In genomic region chr12:50102648-50103309, GRCh38 we compare ENCODE assay signal across 15 cellular contexts. TPM values are rescaled to one million over a fixed set of nuclear protein-coding genes. Genes with fewer than 3 reads are reported as not detected.
DNase-seq lines count a peak whose midpoint lies in the region; ATAC-seq and TF ChIP-seq lines count a peak whose summit lies in the region.
"Had no signal": no experiment of that assay in that cellular context is flagged by ENCODE, and none has a peak within 500 bp of the region (broad histone marks: within the 10 kb centered on the region; RNA-seq: fewer than 3 reads in every experiment).

No MANE protein-coding gene starts in this region.

- in situ Hi-C loops in GM13976 (cut with MboI; ENCODE audit: low sequenced_read_pairs, unreplicated experiment), result no loop called here

- H3K4me3 Mint-ChIP-seq in brain, result peak overlapping the region in 2 of 5 experiments; percentile 6 to 45
- H3K4me3 Mint-ChIP-seq: activated CD4-positive, alpha-beta T cell treated with anti-CD3 and anti-CD28 coated beads, Interleukin-2, amount 10 ng/mL, durations not matched to agents 7 days and 5 days; activated naive CD4-positive, alpha-beta T cell treated with anti-CD3 and anti-CD28 coated beads, Interleukin-2, amount 10 ng/mL, durations not matched to agents 7 days and 5 days; CD4-positive, alpha-beta memory T cell had no signal

- DNase-seq in GM13976 (ENCODE audit: low spot score) (peak; percentile 49), neuronal stem cell (ENCODE audit: low spot score) (no peak), NAMALWA (ENCODE audit: low spot score) (no peak)
- DNase-seq: activated CD4-positive, alpha-beta T cell treated with anti-CD3 and anti-CD28 coated beads, Interleukin-2, amount 10 ng/mL, durations not matched to agents 7 days and 5 days; activated naive CD4-positive, alpha-beta T cell treated with anti-CD3 and anti-CD28 coated beads, Interleukin-2, amount 10 ng/mL, durations not matched to agents 7 days and 5 days; CD4-positive, alpha-beta memory T cell; IMR-90; NCI-H146; NK-92 treated with Interleukin-12 subunit alpha and Interleukin-12 subunit beta, amount 100 ng/mL, for 24 hours; retina; SW 1271; transverse colon had no signal

- H3K79me1 ChIP-seq in neuronal stem cell (ENCODE audit: low read depth, low read length), result no peaks in the 10 kb centered on the region

- H3K14ac ChIP-seq in neuronal stem cell (ENCODE audit: low read length), result peak overlapping the region; percentile 1

- H3K9me3 Mint-ChIP-seq in brain, result no peaks in the 10 kb centered on the region
- H3K9me3 Mint-ChIP-seq: activated CD4-positive, alpha-beta T cell treated with anti-CD3 and anti-CD28 coated beads, Interleukin-2, amount 10 ng/mL, durations not matched to agents 7 days and 5 days; activated naive CD4-positive, alpha-beta T cell treated with anti-CD3 and anti-CD28 coated beads, Interleukin-2, amount 10 ng/mL, durations not matched to agents 7 days and 5 days; CD4-positive, alpha-beta memory T cell had no signal

- peaks cover 36% of the 10 kb centered on the region for H3K36me3 Mint-ChIP-seq in brain

- peak overlapping the region; percentile 42 for H2BK15ac ChIP-seq in neuronal stem cell (ENCODE audit: low read length)

- no peak overlapping the region for H3K4ac ChIP-seq in neuronal stem cell (ENCODE audit: low read length)

- ATAC-seq in GM19463 (IDR thresholded peaks at IDR 0.05; ENCODE audit: unreplicated experiment), result no peak
- ATAC-seq in HG03442 (IDR thresholded peaks at IDR 0.05; ENCODE audit: unreplicated experiment), result no peak

- peaks cover 3% of the 10 kb centered on the region for H3K27me3 Mint-ChIP-seq in brain
- H3K27me3 Mint-ChIP-seq: activated CD4-positive, alpha-beta T cell treated with anti-CD3 and anti-CD28 coated beads, Interleukin-2, amount 10 ng/mL, durations not matched to agents 7 days and 5 days had no signal

- H3K27ac ChIP-seq in neuronal stem cell (replicated peaks; ENCODE audit: low read length), result no peak overlapping the region

- H3K9ac ChIP-seq in neuronal stem cell (ENCODE audit: low read depth, low read length, poor library complexity), result no peak overlapping the region

- no peak overlapping the region for H3K23ac ChIP-seq in neuronal stem cell (ENCODE audit: low read depth, low read length, poor library complexity)

- peaks cover 0 to 1% of the 10 kb centered on the region in 2 donors for H3K9me3 ChIP-seq in neuronal stem cell (replicated peaks in 1 of 2; ENCODE audit: control insufficient read depth in 2 of 2, insufficient read depth in 1 of 2, low read depth in 1 of 2, low read length in 2 of 2)
- H3K9me3 ChIP-seq: transverse colon had no signal

- H2BK120ac ChIP-seq in neuronal stem cell (ENCODE audit: low read depth, low read length), result no peak overlapping the region

- peaks cover 2 to 9% of the 10 kb centered on the region in 2 donors for H3K4me1 ChIP-seq in neuronal stem cell (ENCODE audit: control insufficient read depth in 2 of 2, insufficient read depth in 1 of 2, low read depth in 1 of 2, low read length in 2 of 2)

- no peak overlapping the region for H3K4me2 ChIP-seq in neuronal stem cell (ENCODE audit: insufficient read depth, low read length, poor library complexity, severe bottlenecking)

- no peak overlapping the region for H2BK12ac ChIP-seq in neuronal stem cell (ENCODE audit: low read length)

- H3K27ac Mint-ChIP-seq in brain, result peak overlapping the region; percentile 67 to 97 (median 96)
- H3K27ac Mint-ChIP-seq: activated CD4-positive, alpha-beta T cell treated with anti-CD3 and anti-CD28 coated beads, Interleukin-2, amount 10 ng/mL, durations not matched to agents 7 days and 5 days; activated naive CD4-positive, alpha-beta T cell treated with anti-CD3 and anti-CD28 coated beads, Interleukin-2, amount 10 ng/mL, durations not matched to agents 7 days and 5 days had no signal

- H3K4me3 ChIP-seq in neuronal stem cell (ENCODE audit: low read length in 2 of 2), result no peak overlapping the region
- H3K4me3 ChIP-seq: transverse colon had no signal

- H4K91ac ChIP-seq in neuronal stem cell (ENCODE audit: low read depth, low read length, poor library complexity), result no peak overlapping the region

- H3K27me3 ChIP-seq in neuronal stem cell (ENCODE audit: control insufficient read depth in 3 of 3, insufficient read depth in 3 of 3, low read depth in 1 of 3, low read length in 3 of 3), result no peaks in the 10 kb centered on the region
- H3K27me3 ChIP-seq: transverse colon had no signal

- H2BK5ac ChIP-seq in neuronal stem cell (ENCODE audit: low read length), result no peak overlapping the region

- peaks cover 55% of the 10 kb centered on the region for H3K4me1 Mint-ChIP-seq in brain
- H3K4me1 Mint-ChIP-seq: activated CD4-positive, alpha-beta T cell treated with anti-CD3 and anti-CD28 coated beads, Interleukin-2, amount 10 ng/mL, durations not matched to agents 7 days and 5 days; activated naive CD4-positive, alpha-beta T cell treated with anti-CD3 and anti-CD28 coated beads, Interleukin-2, amount 10 ng/mL, durations not matched to agents 7 days and 5 days; CD4-positive, alpha-beta memory T cell had no signal

- H2AK5ac ChIP-seq in neuronal stem cell (ENCODE audit: low read depth, low read length), result peak overlapping the region; percentile 40

- H3K36me3 ChIP-seq in neuronal stem cell (replicated peaks in 1 of 2; ENCODE audit: control insufficient read depth in 2 of 2, insufficient read depth in 2 of 2, low read length in 2 of 2), result peaks cover 24 to 49% of the 10 kb centered on the region in 2 donors

- no peak overlapping the region for H4K8ac ChIP-seq in neuronal stem cell (ENCODE audit: low read depth, low read length)

- no peak overlapping the region for H3K18ac ChIP-seq in neuronal stem cell (ENCODE audit: low read length)

- WGBS in neuronal stem cell (ENCODE audit: extremely low coverage in 2 of 2, insufficient read length in 2 of 2, insufficient replicate concordance in 1 of 2), 2 donors, result no CpG with 5 or more reads among the region's 8 CpGs

- TF ChIP-seq CTCF in GM13976 (IDR thresholded peaks at IDR 0.05; ENCODE audit: borderline replicate concordance, control extremely low read depth, extremely low read depth, insufficient read depth, missing control alignments) (no peak), brain (conservative IDR thresholded peaks at IDR 0.05) (no peak)

- no peak overlapping the region for H2AFZ ChIP-seq in neuronal stem cell (ENCODE audit: low read length)

RNA-seq across cellular contexts. Expression of gene GPD1, which starts 1.0 kb away (rescaled TPM):
- 18.3 TPM for polyA plus RNA-seq in brain (ENCODE audit: insufficient read depth, low read depth, low replicate concordance)
- polyA plus RNA-seq in neuronal stem cell (2013, experiment 1 of 2), result 0.03 TPM
- 0.03 TPM for polyA plus RNA-seq in neuronal stem cell (2013, experiment 2 of 2)
- polyA plus RNA-seq: CD4-positive, alpha-beta memory T cell had no signal

RNA-seq across cellular contexts. Expression of gene COX14, which starts 9.3 kb away (rescaled TPM):
- 59.5 TPM for polyA plus RNA-seq in brain (ENCODE audit: insufficient read depth, low read depth, low replicate concordance)
- polyA plus RNA-seq in neuronal stem cell (2013, experiment 1 of 2), result 49.2 TPM
- 48.1 TPM for polyA plus RNA-seq in neuronal stem cell (2013, experiment 2 of 2)

RNA-seq across cellular contexts. Expression of gene SMARCD1, which starts 17.6 kb away (rescaled TPM):
- polyA plus RNA-seq in brain (ENCODE audit: insufficient read depth, low read depth, low replicate concordance), result 85.1 TPM
- polyA plus RNA-seq in neuronal stem cell (2013, experiment 1 of 2), result 125 TPM
- polyA plus RNA-seq in neuronal stem cell (2013, experiment 2 of 2), result 122 TPM

RNA-seq across cellular contexts. Expression of gene ASIC1, which starts 45.4 kb away (rescaled TPM):
- 13.8 TPM for polyA plus RNA-seq in brain (ENCODE audit: insufficient read depth, low read depth, low replicate concordance)
- polyA plus RNA-seq in neuronal stem cell (2013, experiment 1 of 2), result 15.9 TPM
- 15.8 TPM for polyA plus RNA-seq in neuronal stem cell (2013, experiment 2 of 2)
- polyA plus RNA-seq: CD4-positive, alpha-beta memory T cell had no signal
